In genomic region chr5:56175028-56175427, GRCh38 we compare ENCODE assay signal across 19 cellular contexts. TPM values are rescaled to one million over a fixed set of nuclear protein-coding genes. Genes with fewer than 3 reads are reported as not detected.
DNase-seq lines count a peak whose midpoint lies in the region; FAIRE-seq and TF ChIP-seq lines count a peak whose summit lies in the region.
"Had no signal": no experiment of that assay in that cellular context is flagged by ENCODE, and none has a peak within 500 bp of the region (broad histone marks: within the 10 kb centered on the region; RNA-seq: fewer than 3 reads in every experiment).

No MANE protein-coding gene starts in this region.

- no peaks in the 10 kb centered on the region for H4K20me1 ChIP-seq in endothelial cell of umbilical vein (replicated peaks; ENCODE audit: control insufficient read depth, extremely low read depth, insufficient read depth, low read length)

- H3K9ac ChIP-seq in HUES48 (ENCODE audit: low read depth, low read length) (no peak overlapping the region), endothelial cell of umbilical vein (replicated peaks; ENCODE audit: extremely low read depth, insufficient read depth, low read length) (no peak overlapping the region)

- H3K9me1 ChIP-seq in endothelial cell of umbilical vein (replicated peaks; ENCODE audit: control insufficient read depth, extremely low read depth, insufficient read depth, low read length) = no peaks in the 10 kb centered on the region

- dilution Hi-C loops in endothelial cell of umbilical vein (cut with MboI; ENCODE audit: extremely low pct_ligation_motif_present, low sequenced_read_pairs) = no loop called here

- POLR2A ChIA-PET in endothelial cell of umbilical vein (lab: Charles Lee) = no interaction called here

- intact Hi-C loops in endothelial cell of umbilical vein (cut with micrococcal nuclease) = loop anchor here (1.0 to 2.0 kb wide), 2 partner anchors 15 to 34 kb away; no protein-coding TSS in a partner anchor

- H3K79me2 ChIP-seq in ACC112 (ENCODE audit: control insufficient read depth, insufficient read depth, low read length, unreplicated experiment) (no peaks in the 10 kb centered on the region), endothelial cell of umbilical vein (ENCODE audit: control insufficient read depth, insufficient read depth, low read length) (no peaks in the 10 kb centered on the region)

- FAIRE-seq in endothelial cell of umbilical vein (lab: Jason Lieb, UNC) (no peak), small intestine (lab: Jason Lieb, UNC) (no peak)
- FAIRE-seq: GM19239, kidney had no signal

- no peaks in the 10 kb centered on the region for H3K9me3 ChIP-seq in HUES48 (ENCODE audit: control insufficient read depth, insufficient read depth, low read length)
- H3K9me3 ChIP-seq in endothelial cell of umbilical vein (replicated peaks; ENCODE audit: control insufficient read depth, insufficient read depth, low read length) = no peaks in the 10 kb centered on the region
- H3K9me3 ChIP-seq in neutrophil = no peaks in the 10 kb centered on the region
- H3K9me3 ChIP-seq in small intestine (ENCODE audit: control insufficient read depth, low read depth) = no peaks in the 10 kb centered on the region

- peaks cover 47% of the 10 kb centered on the region for H3K4me1 ChIP-seq in ACC112 (ENCODE audit: control insufficient read depth, insufficient read depth, low read length, unreplicated experiment)
- H3K4me1 ChIP-seq in HUES48 (ENCODE audit: control insufficient read depth, insufficient read depth, low read length) = peaks cover 5% of the 10 kb centered on the region; the same call in 1 of the 2 replicates
- H3K4me1 ChIP-seq in endothelial cell of umbilical vein (ENCODE audit: control insufficient read depth, extremely low read depth, insufficient read depth, low read length) = peaks cover 40% of the 10 kb centered on the region
- H3K4me1 ChIP-seq in neutrophil (ENCODE audit: control insufficient read depth in 1 of 2, insufficient read depth in 1 of 2, low read depth in 1 of 2, low read length in 1 of 2) = peaks cover 65 to 72% of the 10 kb centered on the region in 2 experiments
- H3K4me1 ChIP-seq in small intestine (ENCODE audit: control insufficient read depth in 2 of 2, insufficient read depth in 1 of 2, low read depth in 1 of 2, low read length in 1 of 2) = no peaks in the 10 kb centered on the region

- H3K4me3 ChIP-seq in ACC112 (ENCODE audit: low read depth, low read length) (no peak overlapping the region), HUES48 (ENCODE audit: low read depth, low read length) (no peak overlapping the region), endothelial cell of umbilical vein (replicated peaks in 1 of 3; ENCODE audit: insufficient read depth in 1 of 3, low read depth in 1 of 3, low read length in 3 of 3) (no peak overlapping the region), neutrophil (ENCODE audit: low read depth in 1 of 2, low read length in 1 of 2) (peak overlapping the region; percentile 14 to 36), small intestine (ENCODE audit: low read depth in 1 of 2, low read length in 2 of 2) (no peak overlapping the region)

- BruUV-seq in endothelial cell of umbilical vein (replicated peaks; lab: Mats Ljungman, UMichigan) = no TSS peak

- no peak overlapping the region for H3K27ac ChIP-seq in ACC112 (ENCODE audit: low read depth, low read length)
- peak overlapping the region; percentile 55 for H3K27ac ChIP-seq in HUES48 (ENCODE audit: low read depth, low read length)
- peak overlapping the region; percentile 47 for H3K27ac ChIP-seq in endothelial cell of umbilical vein (ENCODE audit: insufficient read depth, low read depth, low read length)
- H3K27ac ChIP-seq in neutrophil = peak overlapping the region; percentile 26
- H3K27ac ChIP-seq in small intestine (ENCODE audit: low read depth in 1 of 2, low read length in 1 of 2) = peak overlapping the region in 1 of 2 donors; percentile 28

- TF ChIP-seq CTCF in endothelial cell of umbilical vein (IDR thresholded peaks at IDR 0.05; ENCODE audit: extremely low read depth in 1 of 2, insufficient read depth in 1 of 2, low read depth in 1 of 2, low read length in 2 of 2) (no peak), neutrophil (IDR thresholded peaks at IDR 0.05) (no peak)

- H2AFZ ChIP-seq in ACC112 (ENCODE audit: low read length, unreplicated experiment) (peak overlapping the region; percentile 73), endothelial cell of umbilical vein (ENCODE audit: low read depth, low read length) (peak overlapping the region; percentile 72)

- DNase-seq in endothelial cell of umbilical vein (ENCODE audit: low read depth, low spot score) (no peak), cerebellar nuclear complex (lab: John Stamatoyannopoulos, UW) (no peak), NCI-H82 (lab: John Stamatoyannopoulos, UW) (no peak), small intestine (no peak)
- no peak for DNase-seq in activated CD4-positive, alpha-beta T cell treated with anti-CD3 and anti-CD28 coated beads for 4 hours
- DNase-seq: activated CD4-positive, alpha-beta T cell treated with anti-CD3 and anti-CD28 coated beads, Interleukin-2, amount 50 U/mL, for 1 hour; activated naive CD8-positive, alpha-beta T cell treated with anti-CD3 and anti-CD28 coated beads for 36 hours; activated T-cell treated with anti-CD3 and anti-CD28 coated beads, Interleukin-2, amount 50 U/mL, for 24 hours; central memory CD4-positive, alpha-beta T cell; kidney; NCI-H2107; SHP77 treated with DMSO at 0.1 percent for 48 hours; stimulated activated CD4-positive, alpha-beta T cell treated with anti-CD3 and anti-CD28 coated beads, Interleukin-1b, Interleukin-23, amount 100 ng/mL, for 48 hours had no signal

- CTCF ChIA-PET in endothelial cell of umbilical vein (lab: Charles Lee) = interaction anchor here (1.7 kb wide), 1 partner anchor 26 kb away, joined by 4 read pairs; no protein-coding TSS in a partner anchor

- H3K4me2 ChIP-seq in endothelial cell of umbilical vein (ENCODE audit: insufficient read depth, low read length) = no peak overlapping the region

- no peaks in the 10 kb centered on the region for H3K36me3 ChIP-seq in ACC112 (ENCODE audit: insufficient read depth, low read length)
- H3K36me3 ChIP-seq in HUES48 (ENCODE audit: control insufficient read depth, insufficient read depth, low read length) = no peaks in the 10 kb centered on the region
- H3K36me3 ChIP-seq in endothelial cell of umbilical vein (ENCODE audit: control insufficient read depth in 2 of 2, extremely low read depth in 1 of 2, insufficient read depth in 2 of 2, low read length in 2 of 2) = no peaks in the 10 kb centered on the region
- H3K36me3 ChIP-seq in neutrophil = no peaks in the 10 kb centered on the region
- no peaks in the 10 kb centered on the region for H3K36me3 ChIP-seq in small intestine (ENCODE audit: control insufficient read depth in 2 of 2, insufficient read depth in 2 of 2, low read length in 2 of 2)

- H3K27me3 ChIP-seq in ACC112 (ENCODE audit: insufficient read depth, low read length) (no peaks in the 10 kb centered on the region), HUES48 (ENCODE audit: control insufficient read depth, insufficient read depth, low read length) (no peaks in the 10 kb centered on the region), endothelial cell of umbilical vein (ENCODE audit: control insufficient read depth in 2 of 2, insufficient read depth in 2 of 2, low read length in 2 of 2) (no peaks in the 10 kb centered on the region), neutrophil (peaks cover 2% of the 10 kb centered on the region), small intestine (ENCODE audit: control insufficient read depth in 2 of 2, insufficient read depth in 2 of 2, low read length in 2 of 2) (no peaks in the 10 kb centered on the region)

- TF ChIP-seq POLR2A in endothelial cell of umbilical vein (IDR thresholded peaks at IDR 0.05; ENCODE audit: low read depth, low read length) = no peak

TF ChIP-seq in endothelial cell of umbilical vein, 7 proteins besides CTCF, POLR2A, EP300 and RAD21:
- TF ChIP-seq GATA2 (IDR thresholded peaks at IDR 0.05; ENCODE audit: insufficient read depth, insufficient read length, low read depth, low read length) (no peak), FOS (IDR thresholded peaks at IDR 0.05; ENCODE audit: borderline replicate concordance, insufficient read depth, low read length) (no peak), MYC (IDR thresholded peaks at IDR 0.05; ENCODE audit: low read depth, low read length) (no peak), EZH2 (IDR thresholded peaks at IDR 0.05; ENCODE audit: borderline replicate concordance, low read depth, low read length, severe bottlenecking) (no peak), JUN (IDR thresholded peaks at IDR 0.05; ENCODE audit: borderline replicate concordance, insufficient read depth, insufficient read length, low read depth) (no peak), POLR2AphosphoS5 (IDR thresholded peaks at IDR 0.05; ENCODE audit: insufficient read depth, low read depth, low read length) (no peak)
- TF ChIP-seq, protein P1, sequence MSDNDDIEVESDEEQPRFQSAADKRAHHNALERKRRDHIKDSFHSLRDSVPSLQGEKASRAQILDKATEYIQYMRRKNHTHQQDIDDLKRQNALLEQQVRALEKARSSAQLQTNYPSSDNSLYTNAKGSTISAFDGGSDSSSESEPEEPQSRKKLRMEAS (IDR thresholded peaks at IDR 0.05; ENCODE audit: insufficient read depth, insufficient read length) = no peak
TF ChIP-seq in endothelial cell of umbilical vein: peak in this region for 0.

RNA-seq across cellular contexts. Expression of gene ANKRD55, which starts 58.1 kb away (rescaled TPM):
- total RNA-seq in endothelial cell of umbilical vein = 1.2 and 2.1 TPM in 2 replicates
- 1.0 and 1.4 TPM in 2 replicates for polyA plus RNA-seq in endothelial cell of umbilical vein
- 1.4 and 1.7 TPM in 2 replicates for polyA plus RNA-seq in endothelial cell of umbilical vein (2011; cell fraction: cytosol; rRNA removed)
- polyA plus RNA-seq in endothelial cell of umbilical vein (2011; cell fraction: nucleus; rRNA removed) = 0.65 and 1.1 TPM in 2 replicates
- 0.47 and 1.5 TPM in 2 replicates for polyA plus RNA-seq in endothelial cell of umbilical vein (2012)
- 1.0 and 1.1 TPM in 2 replicates for polyA minus RNA-seq in endothelial cell of umbilical vein
- polyA minus RNA-seq in endothelial cell of umbilical vein (2011; cell fraction: cytosol; rRNA and poly(A)+ RNA removed) = not detected
- 0.67 and 0.91 TPM in 2 replicates for polyA minus RNA-seq in endothelial cell of umbilical vein (2011; cell fraction: nucleus; rRNA and poly(A)+ RNA removed)
- under 1 TPM in 1 of 3 donors, not detected in 2; 0.10 TPM for polyA plus RNA-seq in small intestine
- total RNA-seq: HT1080, progenitor cell of endocrine pancreas had no signal

Comparison
In these comparisons a context has a peak if more than half of its experiments do, and no peak if none do; other contexts are left out.
1. H3K4me3 ChIP-seq: peak in neutrophil (2 of 2); none in ACC112 (single experiment), HUES48 (single experiment), endothelial cell of umbilical vein (0 of 3) and small intestine (0 of 2).